8 cellular contexts compared by ENCODE assay signal in the genomic region with DNA sequence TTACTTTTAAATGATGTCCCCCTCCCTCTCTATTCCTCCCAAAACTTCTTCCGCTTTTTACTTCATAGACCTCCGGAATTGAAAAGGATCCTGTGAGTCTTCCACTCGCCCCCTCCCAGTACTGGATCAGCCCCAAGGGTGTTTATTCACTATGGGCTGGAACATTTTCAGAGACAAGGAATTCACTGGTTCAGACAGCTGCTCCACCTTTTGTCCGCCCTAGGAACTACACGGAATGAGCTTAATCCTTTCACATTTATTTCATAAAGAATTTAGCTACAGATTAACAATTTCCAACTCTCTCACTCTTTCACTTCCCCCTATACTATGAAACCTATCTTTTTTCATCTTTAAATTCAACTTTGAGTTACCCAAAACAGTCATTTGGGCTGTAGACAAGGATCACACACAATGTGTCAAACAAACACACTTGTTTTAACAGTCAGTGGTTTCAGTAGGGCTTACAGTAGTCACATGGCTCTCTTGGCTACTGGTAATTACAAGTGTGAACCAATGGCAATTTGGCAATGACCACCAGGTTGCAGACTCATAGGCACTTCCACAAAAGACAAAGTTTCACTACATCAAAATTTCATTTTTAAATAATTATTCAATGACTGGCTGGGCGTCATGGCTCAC.
DNase-seq lines count a peak whose midpoint lies in the region; ATAC-seq, FAIRE-seq and TF ChIP-seq lines count a peak whose summit lies in the region.

No MANE protein-coding gene starts in this region.

- no peak overlapping the region for H3K27ac ChIP-seq in KMS-11

- DNase-seq in NCI-H82 (lab: John Stamatoyannopoulos, UW), result peak; percentile 52
- DNase-seq in NCI-H82 treated with DMSO at 0.1 percent for 48 hours (lab: John Stamatoyannopoulos, UW; ENCODE audit: unreplicated experiment), result no peak
- peak; percentile 53 for DNase-seq in amniotic epithelial cell (ENCODE audit: low read depth)
- peak; percentile 79 for DNase-seq in iPS-NIHi7 (ENCODE audit: extremely low spot score)
- DNase-seq in urothelium cell line (ENCODE audit: low spot score), result peak; percentile 68

- no peaks in the 10 kb centered on the region for H3K27me3 ChIP-seq in KMS-11 (ENCODE audit: insufficient read depth, low read depth)

- H4K20me1 ChIP-seq in KMS-11 (ENCODE audit: insufficient read depth), result no peaks in the 10 kb centered on the region

- no peaks in the 10 kb centered on the region for H3K79me2 ChIP-seq in KMS-11 (ENCODE audit: insufficient read depth, low read depth)

- no peak overlapping the region for H2AFZ ChIP-seq in KMS-11 (ENCODE audit: low read depth)

- no peak overlapping the region for H3K9ac ChIP-seq in KMS-11

- ATAC-seq in GM18861 (IDR thresholded peaks at IDR 0.05; ENCODE audit: unreplicated experiment), result no peak
- no peak for ATAC-seq in HG03139 (IDR thresholded peaks at IDR 0.05; ENCODE audit: unreplicated experiment)

- no peaks in the 10 kb centered on the region for H3K4me1 ChIP-seq in KMS-11 (ENCODE audit: low read depth, poor library complexity, severe bottlenecking)

- TF ChIP-seq CTCF in KMS-11 (conservative IDR thresholded peaks at IDR 0.05; ENCODE audit: low read depth, low read length), result peak; percentile 40

- no peak overlapping the region for H3K4me3 ChIP-seq in KMS-11 (IDR thresholded peaks at IDR 0.05; ENCODE audit: insufficient read depth, low read depth, low read length)

- FAIRE-seq in urothelium cell line (lab: Jason Lieb, UNC), result peak; percentile 17

- no peaks in the 10 kb centered on the region for H3K36me3 ChIP-seq in KMS-11 (ENCODE audit: insufficient read depth)

- H3K4me2 ChIP-seq in KMS-11, result no peak overlapping the region
